In genomic region chr7:116018731-116019130, GRCh38 we compare ENCODE assay signal across 24 cellular contexts. TPM values are rescaled to one million over a fixed set of nuclear protein-coding genes. Genes with fewer than 3 reads are reported as not detected.
"Had no signal": no experiment of that assay in that cellular context is flagged by ENCODE, and none has a peak within 500 bp of the region (broad histone marks: within the 10 kb centered on the region; RNA-seq: fewer than 3 reads in every experiment).

No MANE protein-coding gene starts in this region.

- H3K9me3 Mint-ChIP-seq: activated naive CD4-positive, alpha-beta T cell treated with anti-CD3 and anti-CD28 coated beads, Interleukin-2, amount 50 U/mL, for 72 hours; activated T-cell treated with anti-CD3 and anti-CD28 coated beads, Interleukin-2, amount 50 U/mL, for 24 hours; activated T-helper 17 cell treated with anti-CD3 and anti-CD28 coated beads, Interleukin-2, amount 50 U/mL, for 72 hours; naive thymus-derived CD8-positive, alpha-beta T cell had no signal

- DNase-seq: activated CD4-positive, alpha-beta T cell treated with anti-CD3 and anti-CD28 coated beads, Interleukin-2, amount 50 U/mL, for 4 hours; activated CD8-positive, alpha-beta memory T cell treated with anti-CD3 and anti-CD28 coated beads for 24 hours; activated CD8-positive, alpha-beta memory T cell treated with anti-CD3 and anti-CD28 coated beads, Interleukin-2, amount 50 U/mL, for 4 hours; activated T-cell treated with anti-CD3 and anti-CD28 coated beads, Interleukin-2, amount 50 U/mL, for 24 hours; brain microvascular endothelial cell; caudate nucleus; dermis blood vessel endothelial cell; effector memory CD8-positive, alpha-beta T cell; immature natural killer cell; kidney glomerular epithelial cell; left lung; naive thymus-derived CD8-positive, alpha-beta T cell; spleen; stimulated activated CD4-positive, alpha-beta T cell treated with anti-CD3 and anti-CD28 coated beads, Interleukin-4, amount 100 ng/mL, for 1 hour; stimulated activated naive CD4-positive, alpha-beta T cell; T-helper 2 cell; upper lobe of left lung; WERI-Rb-1 had no signal

- H3K27me3 Mint-ChIP-seq: activated T-helper 17 cell treated with anti-CD3 and anti-CD28 coated beads, Interleukin-2, amount 50 U/mL, for 72 hours; effector memory CD8-positive, alpha-beta T cell; naive thymus-derived CD8-positive, alpha-beta T cell had no signal

- H3K4me3 Mint-ChIP-seq: activated T-cell treated with anti-CD3 and anti-CD28 coated beads, Interleukin-2, amount 50 U/mL, for 24 hours; activated T-helper 17 cell treated with anti-CD3 and anti-CD28 coated beads, Interleukin-2, amount 50 U/mL, for 72 hours; effector memory CD8-positive, alpha-beta T cell; immature natural killer cell; naive thymus-derived CD8-positive, alpha-beta T cell had no signal

- H3K27me3 ChIP-seq: ascending aorta, brain microvascular endothelial cell, left lung, spleen, upper lobe of left lung had no signal

- H3K36me3 Mint-ChIP-seq: activated naive CD4-positive, alpha-beta T cell treated with anti-CD3 and anti-CD28 coated beads, Interleukin-2, amount 50 U/mL, for 72 hours; immature natural killer cell; naive thymus-derived CD8-positive, alpha-beta T cell had no signal

- H3K27ac ChIP-seq: ascending aorta, brain microvascular endothelial cell, left lung, spleen, thoracic aorta, upper lobe of left lung, WERI-Rb-1 had no signal

- H3K36me3 ChIP-seq: ascending aorta, brain microvascular endothelial cell, left lung, spleen, thoracic aorta, upper lobe of left lung, WERI-Rb-1 had no signal

- ATAC-seq: activated naive CD4-positive, alpha-beta T cell treated with anti-CD3 and anti-CD28 coated beads, Interleukin-2, amount 50 U/mL, for 72 hours; activated T-helper 17 cell treated with anti-CD3 and anti-CD28 coated beads, Interleukin-2, amount 50 U/mL, for 72 hours; effector memory CD8-positive, alpha-beta T cell; esophagus mucosa; left lung; naive thymus-derived CD8-positive, alpha-beta T cell had no signal

- H3K4me1 ChIP-seq: ascending aorta, upper lobe of left lung had no signal

- H3K27ac Mint-ChIP-seq: activated naive CD4-positive, alpha-beta T cell treated with anti-CD3 and anti-CD28 coated beads, Interleukin-2, amount 50 U/mL, for 72 hours; activated T-cell treated with anti-CD3 and anti-CD28 coated beads, Interleukin-2, amount 50 U/mL, for 24 hours; activated T-helper 17 cell treated with anti-CD3 and anti-CD28 coated beads, Interleukin-2, amount 50 U/mL, for 72 hours; effector memory CD8-positive, alpha-beta T cell; immature natural killer cell; naive thymus-derived CD8-positive, alpha-beta T cell had no signal

- H3K4me3 ChIP-seq: ascending aorta, left lung, lung, spleen, thoracic aorta, upper lobe of left lung had no signal

- H3K9me3 ChIP-seq: ascending aorta, left lung, spleen, thoracic aorta, upper lobe of left lung had no signal

- H3K4me1 Mint-ChIP-seq: activated T-helper 17 cell treated with anti-CD3 and anti-CD28 coated beads, Interleukin-2, amount 50 U/mL, for 72 hours; immature natural killer cell; naive thymus-derived CD8-positive, alpha-beta T cell had no signal

RNA-seq across cellular contexts. Expression of gene TFEC, which starts 11.8 kb away (rescaled TPM):
- total RNA-seq: activated naive CD4-positive, alpha-beta T cell treated with anti-CD3 and anti-CD28 coated beads, Interleukin-2, amount 50 U/mL, for 72 hours had no signal
- polyA plus RNA-seq: naive thymus-derived CD8-positive, alpha-beta T cell had no signal
